1 cellular context compared by ENCODE assay signal in the genomic region with DNA sequence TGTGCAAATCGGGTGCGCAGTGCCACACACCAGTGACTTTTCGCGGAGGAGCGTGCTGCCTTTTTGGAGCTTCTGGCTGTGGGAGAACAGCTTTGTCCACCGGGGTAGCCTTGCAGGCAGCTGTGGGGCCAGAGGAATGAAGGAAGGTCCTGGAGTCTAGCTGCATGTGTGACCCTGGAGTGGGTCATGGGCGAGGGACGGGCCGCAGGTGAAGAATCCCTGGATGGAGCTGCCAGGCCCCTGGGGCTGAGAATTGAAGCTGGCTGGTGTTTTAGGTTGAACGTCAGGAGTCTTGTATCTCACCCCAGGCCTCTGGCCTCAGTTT.
TF ChIP-seq lines count a peak whose summit lies in the region.

No MANE protein-coding gene starts in this region.

TF ChIP-seq in IMR-90, 13 proteins besides CTCF, POLR2A, EP300 and RAD21 (continued from another document):
- TF ChIP-seq, protein P1, sequence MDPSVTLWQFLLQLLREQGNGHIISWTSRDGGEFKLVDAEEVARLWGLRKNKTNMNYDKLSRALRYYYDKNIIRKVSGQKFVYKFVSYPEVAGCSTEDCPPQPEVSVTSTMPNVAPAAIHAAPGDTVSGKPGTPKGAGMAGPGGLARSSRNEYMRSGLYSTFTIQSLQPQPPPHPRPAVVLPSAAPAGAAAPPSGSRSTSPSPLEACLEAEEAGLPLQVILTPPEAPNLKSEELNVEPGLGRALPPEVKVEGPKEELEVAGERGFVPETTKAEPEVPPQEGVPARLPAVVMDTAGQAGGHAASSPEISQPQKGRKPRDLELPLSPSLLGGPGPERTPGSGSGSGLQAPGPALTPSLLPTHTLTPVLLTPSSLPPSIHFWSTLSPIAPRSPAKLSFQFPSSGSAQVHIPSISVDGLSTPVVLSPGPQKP (IDR thresholded peaks at IDR 0.05; ENCODE audit: borderline replicate concordance, low read depth, low read length): no peak
- TF ChIP-seq CEBPB (IDR thresholded peaks at IDR 0.05; ENCODE audit: low read depth, low read length) (no peak), MAZ (IDR thresholded peaks at IDR 0.05; ENCODE audit: borderline replicate concordance, low read depth, low read length) (no peak)
